Comparison of ENCODE assay signal across 22 cellular contexts in genomic region chr2:160507046-160507407, GRCh38. TPM values are rescaled to one million over a fixed set of nuclear protein-coding genes. Genes with fewer than 3 reads are reported as not detected.
DNase-seq lines count a peak whose midpoint lies in the region; ATAC-seq and TF ChIP-seq lines count a peak whose summit lies in the region.
"Had no signal": no experiment of that assay in that cellular context is flagged by ENCODE, and none has a peak within 500 bp of the region (broad histone marks: within the 10 kb centered on the region; RNA-seq: fewer than 3 reads in every experiment).

No MANE protein-coding gene starts in this region.

- CTCF ChIA-PET in activated CD8-positive, alpha-beta T cell treated with anti-CD3 and anti-CD28 coated beads, Interleukin-2, amount 10 ng/mL, durations not matched to agents 7 days and 5 days (lab: Charles Lee) = no interaction called here

- H3K9me3 ChIP-seq in DND-41 (ENCODE audit: insufficient read depth, low read length, severe bottlenecking) = no peaks in the 10 kb centered on the region
- H3K9me3 ChIP-seq: heart left ventricle, SJCRH30, transverse colon had no signal

- no peaks in the 10 kb centered on the region for H3K27me3 ChIP-seq in DND-41 (ENCODE audit: insufficient read depth, low read length, poor library complexity)
- H3K27me3 ChIP-seq: heart left ventricle, SJCRH30, transverse colon had no signal

- H3K4me1 ChIP-seq in DND-41 (ENCODE audit: insufficient read depth, low read length) = peaks cover 18% of the 10 kb centered on the region

- H3K36me3 Mint-ChIP-seq in activated CD4-positive, alpha-beta T cell treated with anti-CD3 and anti-CD28 coated beads, Interleukin-2, amount 10 ng/mL, durations not matched to agents 24 days and 14 days (ENCODE audit: low read depth) = no peaks in the 10 kb centered on the region
- no peaks in the 10 kb centered on the region for H3K36me3 Mint-ChIP-seq in activated CD8-positive, alpha-beta T cell treated with anti-CD3 and anti-CD28 coated beads, Interleukin-2, amount 10 ng/mL, durations not matched to agents 7 days and 5 days (ENCODE audit: low read depth)
- H3K36me3 Mint-ChIP-seq in natural killer cell treated with Interleukin-12 subunit alpha and Interleukin-12 subunit beta and Interleukin-15 and Interleukin-18, amount 100 ng/mL, for 72 hours = no peaks in the 10 kb centered on the region

- DNase-seq in activated CD4-positive, alpha-beta T cell treated with anti-CD3 and anti-CD28 coated beads, Interleukin-2, amount 10 ng/mL, durations not matched to agents 24 days and 14 days = peak; percentile 47
- DNase-seq in activated CD4-positive, alpha-beta T cell treated with anti-CD3 and anti-CD28 coated beads, Interleukin-2, amount 50 U/mL, for 48 hours = no peak
- DNase-seq in DND-41 = no peak
- DNase-seq in activated CD8-positive, alpha-beta T cell treated with anti-CD3 and anti-CD28 coated beads, Interleukin-2, amount 10 ng/mL, durations not matched to agents 7 days and 5 days = no peak
- no peak for DNase-seq in natural killer cell treated with Interleukin-12 subunit alpha and Interleukin-12 subunit beta and Interleukin-15 and Interleukin-18, amount 100 ng/mL, for 72 hours (ENCODE audit: low spot score)
- no peak for DNase-seq in CD1c-positive myeloid dendritic cell (ENCODE audit: extremely low spot score)
- no peak for DNase-seq in SW 1271 (lab: John Stamatoyannopoulos, UW)
- DNase-seq: activated gamma-delta T cell treated with Interleukin-2 at 50 U/mL for 16 hours; AML-193; COR-L47; GM23248; heart left ventricle; left cardiac atrium; MM.1S; NCI-H1436 treated with DMSO at 0.1 percent for 48 hours; NCI-H510A treated with DMSO at 0.1 percent for 48 hours; SJCRH30; stimulated activated CD4-positive, alpha-beta T cell treated with anti-CD3 and anti-CD28 coated beads, Interleukin-12 subunit alpha, Interleukin-12 subunit beta, amount 100 ng/mL, for 4 hours; stimulated activated CD4-positive, alpha-beta T cell treated with anti-CD3 and anti-CD28 coated beads, Interleukin-4, amount 100 ng/mL, for 4 hours; transverse colon; WERI-Rb-1 had no signal

- no peak for TF ChIP-seq CTCF in DND-41 (IDR thresholded peaks at IDR 0.05; ENCODE audit: borderline replicate concordance, extremely low read depth, low read length, poor library complexity, severe bottlenecking)

- peak overlapping the region; percentile 32 for H3K4me2 ChIP-seq in DND-41 (ENCODE audit: insufficient read depth, low read length)

- H3K27ac Mint-ChIP-seq in activated CD4-positive, alpha-beta T cell treated with anti-CD3 and anti-CD28 coated beads, Interleukin-2, amount 10 ng/mL, durations not matched to agents 24 days and 14 days = peak overlapping the region; percentile 18
- H3K27ac Mint-ChIP-seq in activated CD8-positive, alpha-beta T cell treated with anti-CD3 and anti-CD28 coated beads, Interleukin-2, amount 10 ng/mL, durations not matched to agents 7 days and 5 days = peak overlapping the region; percentile 70
- peak overlapping the region; percentile 40 to 42 for H3K27ac Mint-ChIP-seq in natural killer cell treated with Interleukin-12 subunit alpha and Interleukin-12 subunit beta and Interleukin-15 and Interleukin-18, amount 100 ng/mL, for 72 hours

- no peak overlapping the region for H2AFZ ChIP-seq in DND-41 (ENCODE audit: low read depth, low read length)
- H2AFZ ChIP-seq: GM23248 had no signal

- H3K4me3 Mint-ChIP-seq in activated CD4-positive, alpha-beta T cell treated with anti-CD3 and anti-CD28 coated beads, Interleukin-2, amount 10 ng/mL, durations not matched to agents 24 days and 14 days = peak overlapping the region; percentile 5
- peak overlapping the region; percentile 38 for H3K4me3 Mint-ChIP-seq in activated CD8-positive, alpha-beta T cell treated with anti-CD3 and anti-CD28 coated beads, Interleukin-2, amount 10 ng/mL, durations not matched to agents 7 days and 5 days
- peak overlapping the region; percentile 54 for H3K4me3 Mint-ChIP-seq in natural killer cell treated with Interleukin-12 subunit alpha and Interleukin-12 subunit beta and Interleukin-15 and Interleukin-18, amount 100 ng/mL, for 72 hours

- H3K36me3 ChIP-seq in DND-41 (ENCODE audit: insufficient read depth, low read length) = no peaks in the 10 kb centered on the region
- H3K36me3 ChIP-seq: heart left ventricle, SJCRH30, transverse colon, WERI-Rb-1 had no signal

- ATAC-seq in DND-41 (ENCODE audit: insufficient read depth, low read depth) (peak; percentile 69), GM21786 (IDR thresholded peaks at IDR 0.05; ENCODE audit: unreplicated experiment) (no peak)
- peak; percentile 86 for ATAC-seq in activated CD8-positive, alpha-beta T cell treated with anti-CD3 and anti-CD28 coated beads, Interleukin-2, amount 10 ng/mL, durations not matched to agents 7 days and 5 days
- ATAC-seq in natural killer cell treated with Interleukin-12 subunit alpha and Interleukin-12 subunit beta and Interleukin-15 and Interleukin-18, amount 100 ng/mL, for 72 hours = no peak
- ATAC-seq: heart left ventricle, left cardiac atrium had no signal

- no peak overlapping the region for H3K4me3 ChIP-seq in DND-41 (ENCODE audit: low read depth in 1 of 2, low read length in 2 of 2)
- H3K4me3 ChIP-seq: GM23248, heart left ventricle, SJCRH30, transverse colon had no signal

- H3K27me3 Mint-ChIP-seq in activated CD4-positive, alpha-beta T cell treated with anti-CD3 and anti-CD28 coated beads, Interleukin-2, amount 10 ng/mL, durations not matched to agents 24 days and 14 days = no peaks in the 10 kb centered on the region
- H3K27me3 Mint-ChIP-seq in activated CD8-positive, alpha-beta T cell treated with anti-CD3 and anti-CD28 coated beads, Interleukin-2, amount 10 ng/mL, durations not matched to agents 7 days and 5 days (ENCODE audit: low read depth) = no peaks in the 10 kb centered on the region
- H3K27me3 Mint-ChIP-seq in natural killer cell treated with Interleukin-12 subunit alpha and Interleukin-12 subunit beta and Interleukin-15 and Interleukin-18, amount 100 ng/mL, for 72 hours = no peaks in the 10 kb centered on the region

- POLR2A ChIA-PET in activated CD8-positive, alpha-beta T cell treated with anti-CD3 and anti-CD28 coated beads, Interleukin-2, amount 10 ng/mL, durations not matched to agents 7 days and 5 days (lab: Charles Lee) = no interaction called here

- no peak overlapping the region for H3K9ac ChIP-seq in DND-41 (ENCODE audit: low read depth, low read length)
- H3K9ac ChIP-seq: GM23248 had no signal

- no peaks in the 10 kb centered on the region for H3K79me2 ChIP-seq in DND-41 (ENCODE audit: insufficient read depth, low read length)

- no peak overlapping the region for H3K27ac ChIP-seq in DND-41 (ENCODE audit: low read length)
- H3K27ac ChIP-seq: GM23248, heart left ventricle, SJCRH30, transverse colon, WERI-Rb-1 had no signal

- peaks cover 15% of the 10 kb centered on the region for H3K4me1 Mint-ChIP-seq in activated CD4-positive, alpha-beta T cell treated with anti-CD3 and anti-CD28 coated beads, Interleukin-2, amount 10 ng/mL, durations not matched to agents 24 days and 14 days
- peaks cover 22% of the 10 kb centered on the region for H3K4me1 Mint-ChIP-seq in activated CD8-positive, alpha-beta T cell treated with anti-CD3 and anti-CD28 coated beads, Interleukin-2, amount 10 ng/mL, durations not matched to agents 7 days and 5 days (ENCODE audit: low read depth)
- peaks cover 8 to 13% of the 10 kb centered on the region in 2 donors for H3K4me1 Mint-ChIP-seq in natural killer cell treated with Interleukin-12 subunit alpha and Interleukin-12 subunit beta and Interleukin-15 and Interleukin-18, amount 100 ng/mL, for 72 hours (ENCODE audit: low read depth in 2 of 2)

- intact Hi-C loops in activated CD4-positive, alpha-beta T cell treated with anti-CD3 and anti-CD28 coated beads, Interleukin-2, amount 10 ng/mL, durations not matched to agents 24 days and 14 days (cut with micrococcal nuclease) = loop anchor here (1.0 to 5.0 kb wide), 4 partner anchors 10 to 285 kb away; no protein-coding TSS in a partner anchor

- no peaks in the 10 kb centered on the region for H4K20me1 ChIP-seq in DND-41 (ENCODE audit: insufficient read depth, low read length)

- peaks cover 1% of the 10 kb centered on the region for H3K9me3 Mint-ChIP-seq in activated CD4-positive, alpha-beta T cell treated with anti-CD3 and anti-CD28 coated beads, Interleukin-2, amount 10 ng/mL, durations not matched to agents 24 days and 14 days
- no peaks in the 10 kb centered on the region for H3K9me3 Mint-ChIP-seq in activated CD8-positive, alpha-beta T cell treated with anti-CD3 and anti-CD28 coated beads, Interleukin-2, amount 10 ng/mL, durations not matched to agents 7 days and 5 days (ENCODE audit: insufficient read depth)
- H3K9me3 Mint-ChIP-seq in natural killer cell treated with Interleukin-12 subunit alpha and Interleukin-12 subunit beta and Interleukin-15 and Interleukin-18, amount 100 ng/mL, for 72 hours = no peaks in the 10 kb centered on the region

RNA-seq across cellular contexts. Expression of gene RBMS1, which starts 13.4 kb away (rescaled TPM):
- total RNA-seq in activated CD4-positive, alpha-beta T cell treated with anti-CD3 and anti-CD28 coated beads, Interleukin-2, amount 10 ng/mL, durations not matched to agents 24 days and 14 days = 34.0 and 35.2 TPM in 2 replicates
- total RNA-seq in activated CD8-positive, alpha-beta T cell treated with anti-CD3 and anti-CD28 coated beads, Interleukin-2, amount 10 ng/mL, durations not matched to agents 7 days and 5 days = 10 to 100 TPM; 84.7 to 87.9 TPM
- total RNA-seq in natural killer cell treated with Interleukin-12 subunit alpha and Interleukin-12 subunit beta and Interleukin-15 and Interleukin-18, amount 100 ng/mL, for 72 hours = 10 to 100 TPM; 59.4 to 86.1 TPM

Comparison
In these comparisons a context has a peak if more than half of its experiments do, and no peak if none do; other contexts are left out.
1. H3K27ac Mint-ChIP-seq: peak in every context shown above with its lines; median percentile 70 in activated CD8-positive, alpha-beta T cell treated with anti-CD3 and anti-CD28 coated beads, Interleukin-2, amount 10 ng/mL, durations not matched to agents 7 days and 5 days; 41 in natural killer cell treated with Interleukin-12 subunit alpha and Interleukin-12 subunit beta and Interleukin-15 and Interleukin-18, amount 100 ng/mL, for 72 hours; 18 in activated CD4-positive, alpha-beta T cell treated with anti-CD3 and anti-CD28 coated beads, Interleukin-2, amount 10 ng/mL, durations not matched to agents 24 days and 14 days.
2. ATAC-seq: peak in DND-41 (single experiment) and activated CD8-positive, alpha-beta T cell treated with anti-CD3 and anti-CD28 coated beads, Interleukin-2, amount 10 ng/mL, durations not matched to agents 7 days and 5 days (single experiment); none in natural killer cell treated with Interleukin-12 subunit alpha and Interleukin-12 subunit beta and Interleukin-15 and Interleukin-18, amount 100 ng/mL, for 72 hours (0 of 2) and GM21786 (single experiment).
3. Peak in every context shown above with its lines, with median percentiles within 50 percentile points of each other: H3K4me3 Mint-ChIP-seq.